ENCODE assay signal across 27 cellular contexts in the genomic region with DNA sequence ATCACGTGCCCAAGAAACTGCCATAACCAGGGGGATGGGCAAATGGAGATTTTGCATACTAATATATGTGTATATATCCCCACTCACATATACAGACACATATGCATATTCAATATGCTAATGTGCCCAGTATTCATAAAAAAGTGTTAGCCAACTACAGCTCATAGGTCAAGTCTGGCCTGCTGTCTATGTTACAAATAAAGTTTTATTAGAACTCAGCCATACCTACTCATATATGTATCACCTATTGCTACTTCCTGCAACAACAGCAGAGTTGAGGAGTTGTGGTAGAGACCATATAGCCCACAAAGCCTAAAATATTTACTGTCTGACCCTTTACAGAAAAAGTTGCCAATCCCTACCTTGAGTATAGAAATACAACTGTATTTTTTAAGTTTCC.
"Had no signal": no experiment of that assay in that cellular context is flagged by ENCODE, and none has a peak within 500 bp of the region (broad histone marks: within the 10 kb centered on the region; RNA-seq: fewer than 3 reads in every experiment).

No MANE protein-coding gene starts in this region.

- DNase-seq: stimulated activated CD4-positive, alpha-beta T cell treated with anti-CD3 and anti-CD28 coated beads, Interleukin-2, amount 100 ng/mL, for 48 hours; stimulated activated CD4-positive, alpha-beta T cell treated with anti-CD3 and anti-CD28 coated beads, Interleukin-4, amount 100 ng/mL, for 1 hour; stimulated activated CD4-positive, alpha-beta T cell treated with anti-CD3 and anti-CD28 coated beads, Interleukin-4, amount 100 ng/mL, for 24 hours; stimulated activated CD4-positive, alpha-beta T cell treated with anti-CD3 and anti-CD28 coated beads, Interleukin-4, amount 100 ng/mL, for 4 hours; stimulated activated CD8-positive, alpha-beta memory T cell treated with anti-CD3 and anti-CD28 coated beads, Interleukin-4, amount 100 ng/mL, for 48 hours; stimulated activated naive B cell treated with anti-CD40 and anti-IgM and Interleukin-4, amounts not matched to agents 10 μg/mL and 1 μg/mL and 100 μg/mL, for 72 hours; stimulated activated naive CD4-positive, alpha-beta T cell; stimulated activated naive CD4-positive, alpha-beta T cell treated with Interleukin-2 at 50 U/mL for 16 hours; stimulated activated naive CD8-positive, alpha-beta T cell treated with anti-CD3 and anti-CD28 coated beads, Interleukin-15, amount 100 ng/mL, for 72 hours; stimulated activated naive CD8-positive, alpha-beta T cell treated with anti-CD3 and anti-CD28 coated beads, Interleukin-15, Interleukin-2, amounts not matched to agents 100 U/mL and 50 U/mL, for 24 hours; stomach; substantia nigra; testis; thyroid gland; tibial artery; transverse colon; trophoblast cell; upper lobe of left lung; upper lobe of right lung; uterus had no signal

- ATAC-seq: stimulated activated effector memory CD8-positive, alpha-beta T cell treated with anti-CD3 and anti-CD28 coated beads, Interleukin-12 subunit alpha, Interleukin-12 subunit beta, amount 100 ng/mL, for 72 hours; stimulated activated memory B cell treated with anti-CD40 and anti-IgM and Interleukin-4, amounts not matched to agents 10 μg/mL and 1 μg/mL and 100 μg/mL, for 72 hours; stimulated activated naive B cell treated with anti-CD40 and anti-IgM and Interleukin-4, amounts not matched to agents 10 μg/mL and 1 μg/mL and 100 μg/mL, for 72 hours; stimulated activated naive CD8-positive, alpha-beta T cell treated with anti-CD3 and anti-CD28 coated beads, Interleukin-15, amount 100 ng/mL, for 72 hours; stimulated activated naive CD8-positive, alpha-beta T cell treated with anti-CD3 and anti-CD28 coated beads, Interleukin-15, Interleukin-2, amounts not matched to agents 100 U/mL and 50 U/mL, for 24 hours; upper lobe of right lung had no signal

- H3K27ac ChIP-seq: stomach, suprapubic skin, testis, thoracic aorta, thyroid gland, tibial artery, tibial nerve, transverse colon, upper lobe of left lung, upper lobe of right lung, uterus, vagina had no signal

- H3K4me1 ChIP-seq: suprapubic skin, testis had no signal

- H3K36me3 ChIP-seq: thoracic aorta, transverse colon, uterus, vagina had no signal

- H3K27me3 ChIP-seq: stomach, suprapubic skin, testis, thyroid gland, tibial artery, tibial nerve, transverse colon, upper lobe of left lung, upper lobe of right lung, uterus, vagina had no signal

- FAIRE-seq: urothelium cell line had no signal

- H3K9me3 ChIP-seq: stomach, suprapubic skin, testis, thoracic aorta, thyroid gland, tibial artery, tibial nerve, transverse colon, upper lobe of left lung, upper lobe of right lung, uterus, vagina had no signal

- H3K4me3 ChIP-seq: stomach, suprapubic skin, testis, thoracic aorta, thyroid gland, tibial artery, tibial nerve, transverse colon, upper lobe of left lung, upper lobe of right lung, uterus, vagina had no signal
